ENCODE assay signal across 12 cellular contexts in the genomic region with DNA sequence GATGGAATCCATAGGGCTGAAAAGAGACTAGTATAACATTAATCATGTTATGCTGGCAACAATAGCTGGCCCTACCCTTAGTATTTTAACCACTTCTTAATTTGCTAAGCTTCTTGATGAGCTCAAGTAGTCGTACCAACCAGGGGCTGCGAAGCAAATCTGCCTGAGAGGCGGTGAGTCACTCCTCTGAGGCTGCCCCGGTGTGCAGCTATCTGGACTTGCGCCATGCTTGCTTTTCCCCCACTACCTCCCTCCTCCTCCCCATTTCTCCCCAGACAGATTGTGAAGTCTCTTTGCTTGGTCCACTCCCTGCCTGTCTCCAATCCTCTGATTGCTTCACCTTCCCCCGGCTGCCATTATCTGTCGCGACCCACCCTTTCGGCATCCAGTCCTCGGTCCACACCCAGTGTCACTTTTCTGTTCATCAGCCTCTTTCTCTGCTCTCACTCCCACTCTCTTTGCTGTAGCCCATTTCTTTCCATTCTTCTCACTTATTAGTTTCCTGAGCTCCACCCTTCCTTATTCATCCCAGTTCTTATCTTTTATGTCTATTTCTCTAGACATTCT. TPM values are rescaled to one million over a fixed set of nuclear protein-coding genes. Genes with fewer than 3 reads are reported as not detected.
DNase-seq lines count a peak whose midpoint lies in the region; FAIRE-seq and TF ChIP-seq lines count a peak whose summit lies in the region.
"Had no signal": no experiment of that assay in that cellular context is flagged by ENCODE, and none has a peak within 500 bp of the region (broad histone marks: within the 10 kb centered on the region; RNA-seq: fewer than 3 reads in every experiment).

No MANE protein-coding gene starts in this region.

- FAIRE-seq in urothelium cell line (lab: Jason Lieb, UNC): no peak

- DNase-seq in SIG-M5 treated with dmso at 0.1 percent for 504 hours (lab: John Stamatoyannopoulos, UW; ENCODE audit: unreplicated experiment) (peak; percentile 8), SIG-M5 (lab: John Stamatoyannopoulos, UW) (no peak), amniotic stem cell (lab: John Stamatoyannopoulos, UW) (peak; percentile 51), left ventricle myocardium inferior (peak; percentile 23), urothelium cell line (ENCODE audit: low spot score) (peak; percentile 74), AG08396 (ENCODE audit: low spot score) (no peak), ecto neural progenitor cell (ENCODE audit: low spot score) (no peak), KG1 (lab: John Stamatoyannopoulos, UW) (no peak)
- DNase-seq: activated B cell treated with CpG ODN at 0.5 μM for 24 hours, occipital lobe, OCI-M1 had no signal

- H3K36me3 ChIP-seq in left ventricle myocardium inferior: no peaks in the 10 kb centered on the region
- H3K36me3 ChIP-seq: suprapubic skin had no signal

- TF ChIP-seq CTCF in left ventricle myocardium inferior (IDR thresholded peaks at IDR 0.05; ENCODE audit: borderline replicate concordance): no peak

- no peak overlapping the region for H3K27ac ChIP-seq in left ventricle myocardium inferior (replicated peaks)
- H3K27ac ChIP-seq: suprapubic skin had no signal

- no peak overlapping the region for H3K4me3 ChIP-seq in left ventricle myocardium inferior
- H3K4me3 ChIP-seq: suprapubic skin had no signal

- no peaks in the 10 kb centered on the region for H3K9me3 ChIP-seq in left ventricle myocardium inferior (replicated peaks)
- H3K9me3 ChIP-seq: suprapubic skin had no signal

- H3K27me3 ChIP-seq in left ventricle myocardium inferior (ENCODE audit: low read depth): peaks cover 23% of the 10 kb centered on the region
- H3K27me3 ChIP-seq: suprapubic skin had no signal

- intact Hi-C loops in left ventricle myocardium inferior (cut with micrococcal nuclease): no loop called here

- no peaks in the 10 kb centered on the region for H3K4me1 ChIP-seq in left ventricle myocardium inferior
- H3K4me1 ChIP-seq: suprapubic skin had no signal

RNA-seq across cellular contexts. Expression of gene DUT, which starts 42.7 kb away (rescaled TPM):
- total RNA-seq in left ventricle myocardium inferior: 78.5 TPM

Comparison
In these comparisons a context has a peak if more than half of its experiments do, and no peak if none do; other contexts are left out.
1. DNase-seq: peak in SIG-M5 treated with dmso at 0.1 percent for 504 hours (single experiment), amniotic stem cell (single experiment), left ventricle myocardium inferior (single experiment) and urothelium cell line (single experiment); none in SIG-M5 (single experiment), AG08396 (single experiment), ecto neural progenitor cell (single experiment) and KG1 (single experiment).